In genomic region chr1:54488065-54488750, GRCh38 we compare ENCODE assay signal across 8 cellular contexts. TPM values are rescaled to one million over a fixed set of nuclear protein-coding genes. Genes with fewer than 3 reads are reported as not detected.
DNase-seq lines count a peak whose midpoint lies in the region; ATAC-seq, FAIRE-seq and TF ChIP-seq lines count a peak whose summit lies in the region.

No MANE protein-coding gene starts in this region.

- no peaks in the 10 kb centered on the region for H3K27me3 Mint-ChIP-seq in Caco-2 (ENCODE audit: insufficient read depth, unreplicated experiment)
- H3K27me3 Mint-ChIP-seq in activated naive CD8-positive, alpha-beta T cell treated with anti-CD3 and anti-CD28 coated beads, Interleukin-2, amount 10 ng/mL, durations not matched to agents 7 days and 5 days: peaks cover 19% of the 10 kb centered on the region

- H3K4me1 Mint-ChIP-seq in Caco-2 (ENCODE audit: low read depth, unreplicated experiment): peaks cover 24% of the 10 kb centered on the region
- peaks cover 27% of the 10 kb centered on the region for H3K4me1 Mint-ChIP-seq in activated naive CD8-positive, alpha-beta T cell treated with anti-CD3 and anti-CD28 coated beads, Interleukin-2, amount 10 ng/mL, durations not matched to agents 7 days and 5 days

- H3K4me3 ChIP-seq in Caco-2 (ENCODE audit: low read depth, low read length): peak overlapping the region; percentile 56
- H3K4me3 ChIP-seq in pancreas: peak overlapping the region; percentile 38 to 56 (median 51)
- peak overlapping the region; percentile 93 for H3K4me3 ChIP-seq in thoracic aorta

- peak overlapping the region; percentile 68 for H3K4me3 Mint-ChIP-seq in Caco-2 (ENCODE audit: unreplicated experiment)
- peak overlapping the region; percentile 86 for H3K4me3 Mint-ChIP-seq in activated naive CD8-positive, alpha-beta T cell treated with anti-CD3 and anti-CD28 coated beads, Interleukin-2, amount 10 ng/mL, durations not matched to agents 7 days and 5 days

- POLR2A ChIA-PET in Caco-2 (lab: Charles Lee): interaction anchor here (0.7 to 1.1 kb wide), 2 partner anchors 82 kb away, joined by 3 to 8 read pairs; partner anchors contain the start of gene SSBP3
- POLR2A ChIA-PET in activated naive CD8-positive, alpha-beta T cell treated with anti-CD3 and anti-CD28 coated beads, Interleukin-2, amount 10 ng/mL, durations not matched to agents 7 days and 5 days (lab: Charles Lee): interaction anchor here (1.6 to 6.6 kb wide), 6 partner anchors 12 to 307 kb away, joined by 5 to 74 read pairs (median 12); partner anchors contain the start of gene SSBP3

- H3K27ac Mint-ChIP-seq in Caco-2 (ENCODE audit: unreplicated experiment): peak overlapping the region; percentile 64
- peak overlapping the region; percentile 39 for H3K27ac Mint-ChIP-seq in activated naive CD8-positive, alpha-beta T cell treated with anti-CD3 and anti-CD28 coated beads, Interleukin-2, amount 10 ng/mL, durations not matched to agents 7 days and 5 days

- H3K27me3 ChIP-seq in Caco-2 (replicated peaks; ENCODE audit: control insufficient read depth, insufficient read depth, low read length) (no peaks in the 10 kb centered on the region), pancreas (no peaks in the 10 kb centered on the region), thoracic aorta (replicated peaks; ENCODE audit: insufficient read depth) (no peaks in the 10 kb centered on the region)

- intact Hi-C loops in Caco-2 (cut with micrococcal nuclease; ENCODE audit: unreplicated experiment): loop anchor here (1.0 kb wide), 2 partner anchors 81 to 211 kb away; no protein-coding TSS in a partner anchor
- intact Hi-C loops in Right ventricle myocardium inferior (cut with DNase I): loop anchor here (1.0 to 10.0 kb wide), 6 partner anchors 81 to 541 kb away; partner anchors contain the start of genes CYB5RL, IFT25, LRRC42 and MRPL37
- intact Hi-C loops in pancreas (cut with DNase I): loop anchor here in 2 of 3 donors (5.0 kb wide), 2 partner anchors 76 to 81 kb away; partner anchors contain the start of gene SSBP3 (in 1 of the 2)

- no peak for TF ChIP-seq CTCF in Caco-2 (IDR thresholded peaks at IDR 0.05; ENCODE audit: insufficient read depth in 1 of 2, low read depth in 1 of 2, low read length in 1 of 2, severe bottlenecking in 1 of 2, unreplicated experiment in 1 of 2)
- TF ChIP-seq CTCF in pancreas (IDR thresholded peaks at IDR 0.05): peak in 1 of 4 donors; percentile 14
- TF ChIP-seq CTCF in thoracic aorta (IDR thresholded peaks at IDR 0.05): no peak

- peak; percentile 52 for ATAC-seq in GM21723 (IDR thresholded peaks at IDR 0.05; ENCODE audit: unreplicated experiment)
- ATAC-seq in activated naive CD8-positive, alpha-beta T cell treated with anti-CD3 and anti-CD28 coated beads, Interleukin-2, amount 10 ng/mL, durations not matched to agents 7 days and 5 days (ENCODE audit: low read depth): peak; percentile 50
- ATAC-seq in Right ventricle myocardium inferior: peak; percentile 90
- ATAC-seq in pancreas: peak; percentile 81 to 88 (median 86)
- peak; percentile 75 for ATAC-seq in thoracic aorta (ENCODE audit: insufficient number of reproducible peaks, low FRiP score, low read depth)

- H3K4me1 ChIP-seq in Caco-2: peaks cover 17% of the 10 kb centered on the region
- H3K4me1 ChIP-seq in pancreas: peaks cover 0 to 9% (median 8%) of the 10 kb centered on the region in 3 donors
- peaks cover 13 to 28% of the 10 kb centered on the region in 2 donors for H3K4me1 ChIP-seq in thoracic aorta (ENCODE audit: control insufficient read depth in 1 of 2, low read depth in 2 of 2)

- H3K36me3 ChIP-seq in Caco-2 (ENCODE audit: control insufficient read depth, insufficient read depth, low read length) (no peaks in the 10 kb centered on the region), pancreas (no peaks in the 10 kb centered on the region), thoracic aorta (no peaks in the 10 kb centered on the region)

- H3K27ac ChIP-seq in pancreas (peak overlapping the region; percentile 84 to 91 (median 88)), thoracic aorta (peak overlapping the region; percentile 98 to 99)

- peak; percentile 89 to 93 for DNase-seq in Caco-2
- peak; percentile 73 for DNase-seq in NCI-H1048 (lab: John Stamatoyannopoulos, UW)
- DNase-seq in SKM-1 treated with dmso at 0.1 percent for 144 hours (lab: John Stamatoyannopoulos, UW; ENCODE audit: unreplicated experiment): peak; percentile 74
- peak; percentile 88 for DNase-seq in activated naive CD8-positive, alpha-beta T cell treated with anti-CD3 and anti-CD28 coated beads, Interleukin-2, amount 10 ng/mL, durations not matched to agents 7 days and 5 days
- peak; percentile 94 for DNase-seq in Right ventricle myocardium inferior (ENCODE audit: missing footprints)
- DNase-seq in pancreas: peak; percentile 92 to 97 (median 94)
- peak; percentile 64 for DNase-seq in thoracic aorta (ENCODE audit: low spot score)

- CTCF ChIA-PET in Caco-2 (lab: Charles Lee): interaction anchor here (2.5 kb wide), 1 partner anchor 81 kb away, joined by 36 read pairs; the partner anchor contains the start of gene SSBP3

- H3K9me3 ChIP-seq in Caco-2: no peaks in the 10 kb centered on the region
- no peaks in the 10 kb centered on the region for H3K9me3 ChIP-seq in pancreas
- H3K9me3 ChIP-seq in thoracic aorta: no peaks in the 10 kb centered on the region

- no TSS peak for BruUV-seq in Caco-2 (replicated peaks; lab: Mats Ljungman, UMichigan)

- WGBS in pancreas, 2 donors: 0 to 1% methylated on average over 50 to 62 of the region's 62 CpGs

- H3K36me3 Mint-ChIP-seq in Caco-2 (ENCODE audit: insufficient read depth, unreplicated experiment): no peaks in the 10 kb centered on the region
- H3K36me3 Mint-ChIP-seq in activated naive CD8-positive, alpha-beta T cell treated with anti-CD3 and anti-CD28 coated beads, Interleukin-2, amount 10 ng/mL, durations not matched to agents 7 days and 5 days: no peaks in the 10 kb centered on the region

- no peak for FAIRE-seq in pancreas (lab: Jason Lieb, UNC)

- H3K9me3 Mint-ChIP-seq in Caco-2 (ENCODE audit: unreplicated experiment): no peaks in the 10 kb centered on the region
- H3K9me3 Mint-ChIP-seq in activated naive CD8-positive, alpha-beta T cell treated with anti-CD3 and anti-CD28 coated beads, Interleukin-2, amount 10 ng/mL, durations not matched to agents 7 days and 5 days: no peaks in the 10 kb centered on the region

RNA-seq across cellular contexts. Expression of gene ACOT11, which starts 59.8 kb away (rescaled TPM):
- total RNA-seq in Caco-2 (2022) (4.0 and 4.1 TPM in 2 replicates), Right ventricle myocardium inferior (43.4 TPM), pancreas (1 to 10 TPM; 2.6 to 6.7 (median 3.1) TPM), thoracic aorta (10 to 100 TPM; 19.3 to 23.6 TPM)
- total RNA-seq in activated naive CD8-positive, alpha-beta T cell treated with anti-CD3 and anti-CD28 coated beads, Interleukin-2, amount 10 ng/mL, durations not matched to agents 7 days and 5 days: 1 to 10 TPM; 1.0 to 1.2 TPM
- polyA plus RNA-seq in pancreas: 1 to 10 TPM; 2.8 to 5.1 TPM

Comparison
In these comparisons a context has a peak if more than half of its experiments do, and no peak if none do; other contexts are left out.
1. Peak in every context shown above with its lines: DNase-seq, ATAC-seq, H3K4me3 ChIP-seq and H3K27ac ChIP-seq.